ENCODE assay signal across 12 cellular contexts in the genomic region with DNA sequence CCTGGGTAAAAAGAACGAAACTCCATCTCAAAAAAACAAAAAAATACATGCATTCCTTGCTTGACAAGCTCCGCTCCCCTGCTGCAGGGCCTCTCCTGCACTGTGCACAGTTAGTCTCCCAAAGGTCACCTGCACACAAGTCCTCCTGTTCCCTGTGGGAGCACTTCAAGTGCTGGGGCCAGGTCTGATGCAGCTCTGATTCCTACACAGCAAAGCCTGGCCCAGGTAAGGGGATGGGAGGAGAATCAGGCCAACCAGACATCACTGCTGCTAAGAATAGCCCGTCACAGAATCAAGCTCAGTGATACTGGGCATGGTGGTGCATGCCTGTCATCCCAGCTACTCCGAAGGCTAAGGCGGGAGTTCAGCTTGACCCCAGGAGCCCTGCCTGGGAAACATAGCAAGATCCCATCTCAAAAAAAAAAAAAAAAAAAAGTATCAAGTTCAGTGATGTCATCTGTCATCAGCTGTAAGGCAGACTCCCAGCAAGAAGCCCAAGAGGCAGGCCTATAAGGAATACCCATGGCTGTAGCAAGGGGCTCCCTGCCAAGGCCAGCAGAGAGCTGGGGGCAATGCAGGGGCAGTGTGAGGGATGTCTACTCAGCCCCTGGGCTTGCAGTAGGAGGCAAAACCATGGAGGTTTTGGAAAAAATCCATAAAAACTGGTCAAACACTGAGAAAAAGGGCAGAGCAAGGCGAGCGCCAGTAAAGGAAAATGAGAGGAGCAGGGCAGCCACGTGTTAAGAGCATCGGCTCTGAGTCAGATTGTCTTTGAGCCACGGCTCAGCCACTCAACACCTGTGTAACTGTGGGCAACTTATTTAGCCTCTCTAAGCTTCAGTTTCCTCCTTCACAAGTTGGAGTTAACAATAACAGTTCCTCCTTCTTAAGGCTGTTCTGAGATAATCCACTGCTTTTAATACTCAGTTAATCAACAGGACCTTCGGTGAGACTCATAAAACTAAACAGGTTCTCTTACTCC. TPM values are rescaled to one million over a fixed set of nuclear protein-coding genes. Genes with fewer than 3 reads are reported as not detected.
A peak's percentile ranks its signal among the peaks of the same experiment; 100 is the strongest.
DNase-seq lines count a peak whose midpoint lies in the region; FAIRE-seq and TF ChIP-seq lines count a peak whose summit lies in the region.
"Had no signal": no experiment of that assay in that cellular context is flagged by ENCODE, and none has a peak within 500 bp of the region (broad histone marks: within the 10 kb centered on the region; RNA-seq: fewer than 3 reads in every experiment).

No MANE protein-coding gene starts in this region.

- H3K9me3 ChIP-seq in esophagus squamous epithelium, result no peaks in the 10 kb centered on the region
- H3K9me3 ChIP-seq in CD4-positive, alpha-beta memory T cell (ENCODE audit: control insufficient read depth in 1 of 2, low read length in 2 of 2), result no peaks in the 10 kb centered on the region

- H3K27ac Mint-ChIP-seq in osteocyte (ENCODE audit: unreplicated experiment), result peak overlapping the region; percentile 96
- H3K27ac Mint-ChIP-seq in CD4-positive, alpha-beta memory T cell, result peak overlapping the region in 3 of 7 donors; percentile 13 to 48 (median 37)
- H3K27ac Mint-ChIP-seq: activated CD4-positive, alpha-beta memory T cell treated with anti-CD3 and anti-CD28 coated beads, Interleukin-2, amount 10 ng/mL, durations not matched to agents 7 days and 5 days had no signal

- peaks cover 0 to 34% (median 0%) of the 10 kb centered on the region in 3 donors for H3K36me3 ChIP-seq in esophagus squamous epithelium
- no peaks in the 10 kb centered on the region for H3K36me3 ChIP-seq in CD4-positive, alpha-beta memory T cell (ENCODE audit: insufficient read depth, low read length)

- WGBS in esophagus squamous epithelium, 2 donors, result 65 to 76% methylated on average over 10 of the region's 11 CpGs

- peaks cover 77% of the 10 kb centered on the region for H3K4me1 Mint-ChIP-seq in osteocyte (ENCODE audit: unreplicated experiment)
- peaks cover 3 to 27% (median 11%) of the 10 kb centered on the region in 4 donors for H3K4me1 Mint-ChIP-seq in CD4-positive, alpha-beta memory T cell

- H3K27me3 Mint-ChIP-seq in osteocyte (ENCODE audit: unreplicated experiment), result no peaks in the 10 kb centered on the region
- H3K27me3 Mint-ChIP-seq in CD4-positive, alpha-beta memory T cell, result no peaks in the 10 kb centered on the region
- H3K27me3 Mint-ChIP-seq: activated CD4-positive, alpha-beta memory T cell treated with anti-CD3 and anti-CD28 coated beads, Interleukin-2, amount 10 ng/mL, durations not matched to agents 7 days and 5 days; CD8-positive, alpha-beta memory T cell had no signal

- peaks cover 0 to 6% (median 0%) of the 10 kb centered on the region in 4 donors for H3K27me3 ChIP-seq in esophagus squamous epithelium
- H3K27me3 ChIP-seq in CD4-positive, alpha-beta memory T cell (ENCODE audit: insufficient read depth, low read length), result no peaks in the 10 kb centered on the region

- no peak for FAIRE-seq in frontal cortex (lab: Jason Lieb, UNC)
- FAIRE-seq: colon had no signal

- peak overlapping the region; percentile 57 for H3K4me3 Mint-ChIP-seq in osteocyte (ENCODE audit: unreplicated experiment)
- no peak overlapping the region for H3K4me3 Mint-ChIP-seq in CD4-positive, alpha-beta memory T cell
- H3K4me3 Mint-ChIP-seq: activated CD4-positive, alpha-beta memory T cell treated with anti-CD3 and anti-CD28 coated beads, Interleukin-2, amount 10 ng/mL, durations not matched to agents 7 days and 5 days had no signal

- H3K4me3 ChIP-seq in AG09309 (ENCODE audit: control insufficient read depth, low read depth, low read length) (peak overlapping the region; percentile 81), esophagus squamous epithelium (peak overlapping the region; percentile 49 to 76 (median 65))
- no peak overlapping the region for H3K4me3 ChIP-seq in CD4-positive, alpha-beta memory T cell (ENCODE audit: low read length in 2 of 2)

- H3K4me1 ChIP-seq in esophagus squamous epithelium, result peaks cover 0 to 58% (median 5%) of the 10 kb centered on the region in 3 donors
- H3K4me1 ChIP-seq in CD4-positive, alpha-beta memory T cell (ENCODE audit: insufficient read depth, low read length), result peaks cover 5% of the 10 kb centered on the region

- no peak for TF ChIP-seq POLR2A in esophagus squamous epithelium (IDR thresholded peaks at IDR 0.05)

- peak overlapping the region; percentile 37 to 92 (median 88) for H3K27ac ChIP-seq in esophagus squamous epithelium
- H3K27ac ChIP-seq in CD4-positive, alpha-beta memory T cell (ENCODE audit: low read depth, low read length), result no peak overlapping the region

- POLR2A ChIA-PET in CD4-positive, alpha-beta memory T cell (lab: Charles Lee; ENCODE audit: partially characterized antibody), result interaction anchor here (1.0 to 12.0 kb wide), 3 partner anchors 8 to 38 kb away, joined by 3 to 159 read pairs (median 13); a partner anchor contains a TSS

- H3K36me3 Mint-ChIP-seq in osteocyte (ENCODE audit: unreplicated experiment), result peaks cover 32% of the 10 kb centered on the region
- no peaks in the 10 kb centered on the region for H3K36me3 Mint-ChIP-seq in CD4-positive, alpha-beta memory T cell
- H3K36me3 Mint-ChIP-seq: immature natural killer cell had no signal

- DNase-seq in AG09309 (ENCODE audit: low read depth) (no peak), RPMI8226 (peak; percentile 41), esophagus squamous epithelium (lab: John Stamatoyannopoulos, UW) (no peak), osteocyte (ENCODE audit: extremely low spot score, unreplicated experiment) (peak; percentile 89), frontal cortex (ENCODE audit: low spot score in 2 of 2) (no peak), NCI-H2107 treated with DMSO at 0.1 percent for 48 hours (lab: John Stamatoyannopoulos, UW; ENCODE audit: unreplicated experiment) (no peak), HUDEP-2 (lab: John Stamatoyannopoulos, UW; ENCODE audit: unreplicated experiment in 76 of 76) (no peak)
- DNase-seq in CD4-positive, alpha-beta memory T cell, result no peak
- DNase-seq: activated CD4-positive, alpha-beta memory T cell treated with anti-CD3 and anti-CD28 coated beads, Interleukin-2, amount 10 ng/mL, durations not matched to agents 7 days and 5 days; CD8-positive, alpha-beta memory T cell; immature natural killer cell had no signal

- CTCF ChIA-PET in CD4-positive, alpha-beta memory T cell (lab: Charles Lee; ENCODE audit: partially characterized antibody), result interaction anchor here (0.7 to 2.3 kb wide), 5 partner anchors 8 to 78 kb away, joined by 3 to 35 read pairs (median 4); a partner anchor contains a TSS

- intact Hi-C loops in esophagus squamous epithelium (cut with DNase I), result loop anchor here (10.0 kb wide), 1 partner anchor 82 kb away; a partner anchor contains a TSS
- intact Hi-C loops in CD4-positive, alpha-beta memory T cell (cut with micrococcal nuclease), result no loop called here

- H3K9me3 Mint-ChIP-seq in osteocyte (ENCODE audit: unreplicated experiment), result no peaks in the 10 kb centered on the region
- no peaks in the 10 kb centered on the region for H3K9me3 Mint-ChIP-seq in CD4-positive, alpha-beta memory T cell
- H3K9me3 Mint-ChIP-seq: activated CD4-positive, alpha-beta memory T cell treated with anti-CD3 and anti-CD28 coated beads, Interleukin-2, amount 10 ng/mL, durations not matched to agents 7 days and 5 days; CD8-positive, alpha-beta memory T cell; immature natural killer cell had no signal

- TF ChIP-seq CTCF in AG09309 (IDR thresholded peaks at IDR 0.05; ENCODE audit: control insufficient read depth, insufficient read depth, low read depth, low read length, missing control alignments), result no peak
- no peak for TF ChIP-seq CTCF in esophagus squamous epithelium (IDR thresholded peaks at IDR 0.05)
- TF ChIP-seq CTCF in osteocyte (IDR thresholded peaks at IDR 0.05), result no peak

RNA-seq across cellular contexts. Expression of a gene that starts 3.2 kb away (rescaled TPM):
- total RNA-seq in esophagus squamous epithelium, result 1,000 to 10,000 TPM in 1 of 4 donors, 100 to 1,000 TPM in 2, 10 to 100 TPM in 1; 80.8 to 1,148 (median 217) TPM
- total RNA-seq in osteocyte, result 476 and 515 TPM in 2 replicates
- 11.0 TPM for total RNA-seq in frontal cortex
- total RNA-seq in CD4-positive, alpha-beta memory T cell, result 10 to 100 TPM; 72.6 to 79.6 TPM
- under 1 TPM in 1 of 2 donors, not detected in 1; 0.79 TPM for polyA plus RNA-seq in CD4-positive, alpha-beta memory T cell

RNA-seq across cellular contexts. Expression of a gene that starts 12.8 kb away (rescaled TPM):
- 1 to 10 TPM in 1 of 4 donors, not detected in 3; 2.2 TPM for total RNA-seq in esophagus squamous epithelium
- not detected in 2 replicates for total RNA-seq in osteocyte
- total RNA-seq in frontal cortex, result 0.82 TPM
- not detected for total RNA-seq in CD4-positive, alpha-beta memory T cell
- polyA plus RNA-seq in CD4-positive, alpha-beta memory T cell, result not detected
- polyA plus RNA-seq: CD8-positive, alpha-beta memory T cell; immature natural killer cell had no signal

RNA-seq across cellular contexts. Expression of a gene that starts 21.5 kb away (rescaled TPM):
- total RNA-seq in esophagus squamous epithelium (10 to 100 TPM in 1 of 4 donors, 1 to 10 TPM in 3; 1.3 to 17.5 (median 5.1) TPM), osteocyte (0.86 and 1.6 TPM in 2 replicates), frontal cortex (0.41 TPM)
- not detected for total RNA-seq in CD4-positive, alpha-beta memory T cell
- 1 to 10 TPM; 1.0 to 1.1 TPM for polyA plus RNA-seq in CD4-positive, alpha-beta memory T cell

RNA-seq across cellular contexts. Expression of a gene that starts 28.4 kb away (rescaled TPM):
- 10 to 100 TPM in 3 of 4 donors, 1 to 10 TPM in 1; 6.6 to 19.6 (median 14.2) TPM for total RNA-seq in esophagus squamous epithelium
- total RNA-seq in osteocyte, result 30.0 and 31.3 TPM in 2 replicates
- total RNA-seq in frontal cortex, result 10.6 TPM
- 10 to 100 TPM; 28.4 to 30.4 TPM for total RNA-seq in CD4-positive, alpha-beta memory T cell
- 10 to 100 TPM; 90.5 to 92.5 TPM for polyA plus RNA-seq in CD4-positive, alpha-beta memory T cell

RNA-seq across cellular contexts. Expression of a gene that starts 28.7 kb away (rescaled TPM):
- total RNA-seq in esophagus squamous epithelium (1,000 to 10,000 TPM in 3 of 4 donors, 100 to 1,000 TPM in 1; 759 to 4,621 (median 3,503) TPM), osteocyte (14,337 and 15,426 TPM in 2 replicates), frontal cortex (133,388 TPM)
- over 10,000 TPM; 18,678 to 21,585 TPM for total RNA-seq in CD4-positive, alpha-beta memory T cell
- polyA plus RNA-seq in CD4-positive, alpha-beta memory T cell, result 10 to 100 TPM in 1 of 2 donors, not detected in 1; 54.3 TPM
- polyA plus RNA-seq: CD8-positive, alpha-beta memory T cell had no signal

Comparison
In these comparisons a context has a peak if more than half of its experiments do, and no peak if none do; other contexts are left out.
1. DNase-seq: peak in RPMI8226 (single experiment) and osteocyte (single experiment); none in AG09309 (single experiment), esophagus squamous epithelium (single experiment), frontal cortex (0 of 2), NCI-H2107 treated with DMSO at 0.1 percent for 48 hours (single experiment), CD4-positive, alpha-beta memory T cell (0 of 5) and HUDEP-2 (0 of 76).
2. H3K4me3 ChIP-seq: peak in AG09309 (single experiment) and esophagus squamous epithelium (4 of 4); none in CD4-positive, alpha-beta memory T cell (0 of 2).